ENCODE assay signal across 8 cellular contexts in genomic region chr15:70097337-70098169, GRCh38. TPM values are rescaled to one million over a fixed set of nuclear protein-coding genes. Genes with fewer than 3 reads are reported as not detected.
DNase-seq lines count a peak whose midpoint lies in the region; ATAC-seq, FAIRE-seq and TF ChIP-seq lines count a peak whose summit lies in the region.

TSS of gene TLE3 (minus strand) at chr15:70097917. CDS start at chr15:70096798, 1,119 bp downstream.

- H3K36me3 ChIP-seq in gastrocnemius medialis, result no peaks in the 10 kb centered on the region

- peak; percentile 60 for ATAC-seq in GM18517 (IDR thresholded peaks at IDR 0.05; ENCODE audit: unreplicated experiment)
- ATAC-seq in HG03060 (IDR thresholded peaks at IDR 0.05; ENCODE audit: low read depth, unreplicated experiment), result peak; percentile 46
- peak; percentile 40 to 48 for ATAC-seq in gastrocnemius medialis

- H3K9me3 Mint-ChIP-seq in brain, result peaks cover 0 to 6% (median 0%) of the 10 kb centered on the region in 5 experiments

- H3K27me3 Mint-ChIP-seq in brain, result peaks cover 21% of the 10 kb centered on the region

- in situ Hi-C loops in gastrocnemius medialis (cut with MboI; ENCODE audit: low sequenced_read_pairs in 4 of 4), result loop anchor here in 1 of 4 donors (25.0 kb wide), 2 partner anchors 90 to 390 kb away; no protein-coding TSS in a partner anchor

- peak; percentile 83 to 95 for TF ChIP-seq POLR2A in gastrocnemius medialis (IDR thresholded peaks at IDR 0.05)

- peak within 1 kb of the TSS; percentile 98 to 100 (median 99) for H3K27ac Mint-ChIP-seq in brain

- H3K9me3 ChIP-seq in gastrocnemius medialis, result no peaks in the 10 kb centered on the region

- H3K4me3 ChIP-seq in gastrocnemius medialis, result peak within 1 kb of the TSS; percentile 70 to 83 (median 76)

- H3K4me1 ChIP-seq in gastrocnemius medialis, result peaks cover 47 to 65% of the 10 kb centered on the region in 2 donors

- H3K27me3 ChIP-seq in gastrocnemius medialis, result peaks cover 0 to 12% (median 3%) of the 10 kb centered on the region in 3 donors

- TF ChIP-seq CTCF in 22Rv1 (IDR thresholded peaks at IDR 0.05), result peak; percentile 52
- TF ChIP-seq CTCF in brain (conservative IDR thresholded peaks at IDR 0.05), result peak; percentile 51 to 65
- TF ChIP-seq CTCF in gastrocnemius medialis (IDR thresholded peaks at IDR 0.05 in 4 of 5, conservative IDR thresholded peaks at IDR 0.05 in 1 of 5), result peak in 3 of 5 experiments; percentile 40 to 50 (median 43)

- H3K27ac ChIP-seq in 22Rv1 (peak within 1 kb of the TSS; percentile 96), gastrocnemius medialis (peak within 1 kb of the TSS; percentile 88 to 96 (median 91))

- H3K4me3 Mint-ChIP-seq in brain, result peak within 1 kb of the TSS; percentile 96 to 100 (median 99)

- DNase-seq in NCI-H2107 (lab: John Stamatoyannopoulos, UW), result peak; percentile 71
- DNase-seq in iPS DF 4.7 (ENCODE audit: extremely low read depth, low spot score), result peak; percentile 84
- DNase-seq in gastrocnemius medialis, result peak; percentile 96 to 97

- peaks cover 17% of the 10 kb centered on the region for H3K36me3 Mint-ChIP-seq in brain

- peaks cover 60% of the 10 kb centered on the region for H3K4me1 Mint-ChIP-seq in brain

- peak; percentile 94 for FAIRE-seq in TTC549 (lab: Jason Lieb, UNC)

- intact Hi-C loops in gastrocnemius medialis (cut with DNase I; ENCODE audit: low total_unique reads), result loop anchor here (5.0 to 10.0 kb wide), 4 partner anchors 305 to 635 kb away; no protein-coding TSS in a partner anchor

RNA-seq across cellular contexts. Expression of gene TLE3, which starts in this region (rescaled TPM):
- 15.7 TPM for polyA plus RNA-seq in brain (ENCODE audit: insufficient read depth, low read depth, low replicate concordance)
- total RNA-seq in gastrocnemius medialis, result 10 to 100 TPM in 2 of 4 donors, 1 to 10 TPM in 2; 4.6 to 35.3 (median 13.3) TPM

Comparison
In these comparisons a context has a peak if more than half of its experiments do, and no peak if none do; other contexts are left out.
1. Peak in every context shown above with its lines: DNase-seq, ATAC-seq, H3K4me3 ChIP-seq and H3K27ac ChIP-seq.